In the genomic region with DNA sequence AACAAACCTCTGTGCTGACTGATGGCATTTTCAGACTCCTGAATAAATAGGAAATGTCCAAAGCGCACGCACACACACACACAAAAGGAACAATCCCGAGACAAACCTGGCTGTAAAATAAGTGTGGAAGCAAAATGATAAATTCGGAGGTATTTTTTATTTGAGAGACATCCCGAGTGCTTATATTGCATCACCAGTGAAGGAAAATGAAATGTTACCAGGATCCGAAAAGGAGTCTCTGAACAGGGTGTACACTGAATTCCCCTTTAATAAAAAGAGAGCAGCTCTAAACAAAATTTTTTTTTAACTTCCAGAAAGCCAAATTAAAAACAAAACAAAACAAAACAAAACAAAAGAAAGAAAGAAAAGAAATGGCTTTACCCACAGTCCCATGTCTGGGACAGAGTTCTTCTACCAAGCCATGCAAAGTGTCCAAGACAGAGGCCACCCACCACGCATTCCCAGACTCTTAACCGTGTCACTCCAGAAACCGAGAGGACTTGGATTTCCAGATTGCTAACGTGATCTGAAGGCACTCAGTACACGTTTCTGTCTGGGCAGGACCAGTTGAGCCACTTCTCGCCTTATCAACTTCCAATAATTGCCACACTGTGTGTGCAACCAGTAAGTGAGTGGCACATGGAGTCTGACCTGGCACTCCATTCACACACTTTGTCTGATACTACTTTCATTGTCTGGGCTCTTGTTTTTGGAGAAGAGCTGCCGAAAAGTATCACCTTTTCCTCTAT, we compare ENCODE assay signal across 8 cellular contexts. TPM values are rescaled to one million over a fixed set of nuclear protein-coding genes. Genes with fewer than 3 reads are reported as not detected.
DNase-seq lines count a peak whose midpoint lies in the region; TF ChIP-seq lines count a peak whose summit lies in the region.

No MANE protein-coding gene starts in this region.

- in situ Hi-C loops in GM13976 (cut with MboI; ENCODE audit: low sequenced_read_pairs, unreplicated experiment) = no loop called here

- H3K9ac ChIP-seq in iPS-18a (ENCODE audit: low read length) (peak overlapping the region; percentile 50), skeletal muscle satellite cell (ENCODE audit: low read depth, low read length) (peak overlapping the region; percentile 84)

- H3K36me3 ChIP-seq in iPS-18a (ENCODE audit: control insufficient read depth, low read depth, low read length) = no peaks in the 10 kb centered on the region
- peaks cover 5% of the 10 kb centered on the region for H3K36me3 ChIP-seq in skeletal muscle satellite cell (ENCODE audit: insufficient read depth, low read length)

- no peak for TF ChIP-seq CTCF in GM13976 (IDR thresholded peaks at IDR 0.05; ENCODE audit: borderline replicate concordance, control extremely low read depth, extremely low read depth, insufficient read depth, missing control alignments)

- H3K4me2 ChIP-seq in skeletal muscle satellite cell (ENCODE audit: low read length) = peak overlapping the region; percentile 83

- no peak overlapping the region for H3K27ac ChIP-seq in iPS-18a (ENCODE audit: low read length)

- peaks cover 14% of the 10 kb centered on the region for H3K27me3 ChIP-seq in iPS-18a (ENCODE audit: control insufficient read depth, insufficient read depth, low read length)
- H3K27me3 ChIP-seq in skeletal muscle satellite cell (ENCODE audit: control insufficient read depth, insufficient read depth, low read length) = no peaks in the 10 kb centered on the region

- H3K4me3 ChIP-seq in iPS-18a (ENCODE audit: low read length) (peak overlapping the region; percentile 68), skeletal muscle satellite cell (ENCODE audit: low read length) (peak overlapping the region; percentile 80)

- DNase-seq in NCI-H524 (lab: John Stamatoyannopoulos, UW) = peak; percentile 37 to 52
- no peak for DNase-seq in NCI-H524 treated with DMSO at 0.1 percent for 48 hours (lab: John Stamatoyannopoulos, UW)
- DNase-seq in HK-2 (ENCODE audit: unreplicated experiment) = peak; percentile 41
- peak; percentile 68 for DNase-seq in astrocyte of the hippocampus (ENCODE audit: low read depth, low spot score)
- DNase-seq in COR-L47 (lab: John Stamatoyannopoulos, UW) = no peak
- no peak for DNase-seq in GM13976 (ENCODE audit: low spot score)

- H3K4me1 ChIP-seq in iPS-18a (ENCODE audit: control insufficient read depth, low read depth, low read length) (peaks cover 12% of the 10 kb centered on the region), skeletal muscle satellite cell (ENCODE audit: control insufficient read depth, insufficient read depth, low read length) (peaks cover 12% of the 10 kb centered on the region)

- no peaks in the 10 kb centered on the region for H3K9me3 ChIP-seq in iPS-18a (ENCODE audit: control insufficient read depth, low read depth, low read length)
- H3K9me3 ChIP-seq in skeletal muscle satellite cell (replicated peaks; ENCODE audit: low read length) = no peaks in the 10 kb centered on the region

RNA-seq across cellular contexts. Expression of a gene that starts 0.8 kb away (rescaled TPM):
- 19.9 and 26.9 TPM in 2 replicates for total RNA-seq in skeletal muscle satellite cell (2012; rRNA removed)

Comparison
In these comparisons a context has a peak if more than half of its experiments do, and no peak if none do; other contexts are left out.
1. DNase-seq: peak in NCI-H524 (2 of 2), HK-2 (single experiment) and astrocyte of the hippocampus (single experiment); none in NCI-H524 treated with DMSO at 0.1 percent for 48 hours (single experiment), COR-L47 (single experiment) and GM13976 (single experiment).